In genomic region chr9:121935744-121936143, GRCh38 we compare ENCODE assay signal across 20 cellular contexts.
"Had no signal": no experiment of that assay in that cellular context is flagged by ENCODE, and none has a peak within 500 bp of the region (broad histone marks: within the 10 kb centered on the region; RNA-seq: fewer than 3 reads in every experiment).

No MANE protein-coding gene starts in this region.

- H3K27me3 Mint-ChIP-seq: activated naive CD8-positive, alpha-beta T cell had no signal

- H3K4me3 Mint-ChIP-seq: activated naive CD8-positive, alpha-beta T cell; activated T-helper 1 cell treated with anti-CD3 and anti-CD28 coated beads, Interleukin-12 subunit alpha, Interleukin-12 subunit beta, Interleukin-2, Interleukin-4 antibody, amounts not matched to agents 30 ng/mL and 10 ng/mL and 1 ng/mL, durations not matched to agents 14 hours and 24 hours and 36 hours; dendritic cell treated with granulocyte-macrophage colony-stimulating factor and Interleukin-4, amounts not matched to agents 40 ng/mL and 50 ng/mL, for 4 days; mesothelial cell of epicardium; nephron had no signal

- H3K4me1 ChIP-seq: tibial nerve, vagina had no signal

- H3K9me3 Mint-ChIP-seq: activated T-helper 1 cell treated with anti-CD3 and anti-CD28 coated beads, Interleukin-12 subunit alpha, Interleukin-12 subunit beta, Interleukin-2, Interleukin-4 antibody, amounts not matched to agents 30 ng/mL and 10 ng/mL and 1 ng/mL, durations not matched to agents 14 hours and 24 hours and 36 hours; dendritic cell treated with granulocyte-macrophage colony-stimulating factor and Interleukin-4, amounts not matched to agents 40 ng/mL and 50 ng/mL, for 4 days; mesothelial cell of epicardium; nephron had no signal

- H3K36me3 Mint-ChIP-seq: activated naive CD8-positive, alpha-beta T cell; mesothelial cell of epicardium had no signal

- H3K4me3 ChIP-seq: lung, tibial nerve, vagina had no signal

- H3K9me3 ChIP-seq: tibial nerve, vagina had no signal

- ATAC-seq: left colon had no signal

- FAIRE-seq: bronchial epithelial cell, islet of Langerhans had no signal

- H3K36me3 ChIP-seq: vagina had no signal

- DNase-seq: activated CD4-positive, alpha-beta T cell treated with anti-CD3 and anti-CD28 coated beads for 1 hour; activated CD4-positive, alpha-beta T cell treated with anti-CD3 and anti-CD28 coated beads, Interleukin-2, amount 50 U/mL, for 4 hours; activated gamma-delta T cell treated with Interleukin-2 at 50 U/mL for 16 hours; effector memory CD4-positive, alpha-beta T cell; left colon; occipital lobe; posterior cingulate gyrus; stimulated activated CD4-positive, alpha-beta T cell treated with anti-CD3 and anti-CD28 coated beads, Interleukin-12 subunit alpha, Interleukin-12 subunit beta, amount 100 ng/mL, for 4 hours; stimulated activated CD4-positive, alpha-beta T cell treated with anti-CD3 and anti-CD28 coated beads, Interleukin-1b, Interleukin-23, amount 100 ng/mL, for 48 hours; stimulated activated naive CD4-positive, alpha-beta T cell treated with Interleukin-2 at 50 U/mL for 16 hours had no signal

- H3K27ac Mint-ChIP-seq: activated naive CD8-positive, alpha-beta T cell; activated T-helper 1 cell treated with anti-CD3 and anti-CD28 coated beads, Interleukin-12 subunit alpha, Interleukin-12 subunit beta, Interleukin-2, Interleukin-4 antibody, amounts not matched to agents 30 ng/mL and 10 ng/mL and 1 ng/mL, durations not matched to agents 14 hours and 24 hours and 36 hours; dendritic cell treated with granulocyte-macrophage colony-stimulating factor and Interleukin-4, amounts not matched to agents 40 ng/mL and 50 ng/mL, for 4 days; mesothelial cell of epicardium had no signal

- H3K27me3 ChIP-seq: tibial nerve, vagina had no signal

- H3K27ac ChIP-seq: tibial nerve, vagina had no signal

- H3K4me1 Mint-ChIP-seq: mesothelial cell of epicardium, nephron had no signal
